9 cellular contexts compared by ENCODE assay signal in the genomic region with DNA sequence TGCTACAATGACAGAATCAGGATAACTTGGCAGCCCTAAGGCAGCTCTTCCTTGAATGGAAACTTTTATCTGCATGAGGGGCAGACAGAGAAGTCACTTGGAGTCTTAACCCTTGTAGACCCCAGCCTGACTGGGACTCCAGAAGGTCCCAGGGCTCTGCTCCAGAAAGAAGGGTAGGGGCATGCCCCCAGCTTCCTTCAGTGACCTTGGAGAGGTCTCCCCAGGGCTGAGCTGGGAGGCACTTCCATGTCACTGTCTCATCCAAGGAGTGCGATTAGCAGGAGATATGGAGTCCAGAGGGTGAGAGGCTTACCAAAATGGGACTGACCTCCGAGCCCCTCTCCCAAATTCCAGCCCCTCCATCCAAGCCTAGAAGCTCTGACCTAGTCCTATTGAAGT. TPM values are rescaled to one million over a fixed set of nuclear protein-coding genes. Genes with fewer than 3 reads are reported as not detected.
DNase-seq lines count a peak whose midpoint lies in the region; ATAC-seq and TF ChIP-seq lines count a peak whose summit lies in the region.
"Had no signal": no experiment of that assay in that cellular context is flagged by ENCODE, and none has a peak within 500 bp of the region (broad histone marks: within the 10 kb centered on the region; RNA-seq: fewer than 3 reads in every experiment).

No MANE protein-coding gene starts in this region.

- no peaks in the 10 kb centered on the region for H3K27me3 ChIP-seq in heart right ventricle
- H3K27me3 ChIP-seq in lung (ENCODE audit: control insufficient read depth, insufficient read depth): no peaks in the 10 kb centered on the region
- H3K27me3 ChIP-seq in uterus: no peaks in the 10 kb centered on the region

- H3K9me3 ChIP-seq in heart right ventricle (no peaks in the 10 kb centered on the region), lung (ENCODE audit: control insufficient read depth in 2 of 2, insufficient read depth in 1 of 2, low read length in 1 of 2) (no peaks in the 10 kb centered on the region), uterus (no peaks in the 10 kb centered on the region)

- peak overlapping the region; percentile 76 for H3K27ac Mint-ChIP-seq in activated T-helper 2 cell treated with anti-CD3 and anti-CD28 coated beads, Interferon-gamma antibody, Interleukin-2, Interleukin-4, amounts not matched to agents 10 μg/mL and 5 μg/mL and 100 μg/mL, durations not matched to agents 14 hours and 24 hours and 36 hours

- H3K4me1 ChIP-seq in heart right ventricle (peaks cover 11 to 71% (median 56%) of the 10 kb centered on the region in 9 donors), lung (ENCODE audit: control insufficient read depth in 2 of 2, insufficient read depth in 2 of 2, low read length in 2 of 2) (peaks cover 4 to 26% of the 10 kb centered on the region in 2 donors), uterus (peaks cover 5% of the 10 kb centered on the region in 2 donors)

- no peaks in the 10 kb centered on the region for H3K27me3 Mint-ChIP-seq in activated T-helper 2 cell treated with anti-CD3 and anti-CD28 coated beads, Interferon-gamma antibody, Interleukin-2, Interleukin-4, amounts not matched to agents 10 μg/mL and 5 μg/mL and 100 μg/mL, durations not matched to agents 14 hours and 24 hours and 36 hours (ENCODE audit: low read depth)

- ATAC-seq in heart right ventricle (no peak), Right ventricle myocardium superior (ENCODE audit: poor library complexity) (no peak), lung (ENCODE audit: insufficient read depth, low FRiP score) (no peak), GM19395 (IDR thresholded peaks at IDR 0.05; ENCODE audit: unreplicated experiment) (no peak)

- peaks cover 80% of the 10 kb centered on the region for H3K36me3 Mint-ChIP-seq in activated T-helper 2 cell treated with anti-CD3 and anti-CD28 coated beads, Interferon-gamma antibody, Interleukin-2, Interleukin-4, amounts not matched to agents 10 μg/mL and 5 μg/mL and 100 μg/mL, durations not matched to agents 14 hours and 24 hours and 36 hours (ENCODE audit: low read depth)

- no peak for TF ChIP-seq POLR2A in uterus (IDR thresholded peaks at IDR 0.05)

- DNase-seq in heart right ventricle: no peak
- DNase-seq in Right ventricle myocardium superior: no peak
- DNase-seq in activated T-helper 2 cell treated with anti-CD3 and anti-CD28 coated beads, Interferon-gamma antibody, Interleukin-2, Interleukin-4, amounts not matched to agents 10 μg/mL and 5 μg/mL and 100 μg/mL, durations not matched to agents 14 hours and 24 hours and 36 hours (ENCODE audit: low spot score): no peak
- no peak for DNase-seq in lung (ENCODE audit: low spot score)
- no peak for DNase-seq in uterus
- no peak for DNase-seq in OCI-M2 (lab: John Stamatoyannopoulos, UW; ENCODE audit: unreplicated experiment)
- DNase-seq in stimulated activated CD4-positive, alpha-beta T cell treated with anti-CD3 and anti-CD28 coated beads, Interleukin-2, amount 100 ng/mL, for 24 hours: no peak
- DNase-seq: cerebellar nuclear complex had no signal

- peaks cover 68% of the 10 kb centered on the region for H3K4me1 Mint-ChIP-seq in activated T-helper 2 cell treated with anti-CD3 and anti-CD28 coated beads, Interferon-gamma antibody, Interleukin-2, Interleukin-4, amounts not matched to agents 10 μg/mL and 5 μg/mL and 100 μg/mL, durations not matched to agents 14 hours and 24 hours and 36 hours (ENCODE audit: low read depth)

- no peak for TF ChIP-seq CTCF in heart right ventricle (IDR thresholded peaks at IDR 0.05)
- TF ChIP-seq CTCF in lung (IDR thresholded peaks at IDR 0.05; ENCODE audit: control extremely low read depth, extremely low read depth): no peak
- no peak for TF ChIP-seq CTCF in uterus (IDR thresholded peaks at IDR 0.05)

- H3K4me3 Mint-ChIP-seq in activated T-helper 2 cell treated with anti-CD3 and anti-CD28 coated beads, Interferon-gamma antibody, Interleukin-2, Interleukin-4, amounts not matched to agents 10 μg/mL and 5 μg/mL and 100 μg/mL, durations not matched to agents 14 hours and 24 hours and 36 hours (ENCODE audit: low read depth): peak overlapping the region; percentile 14

- H3K9me3 Mint-ChIP-seq in activated T-helper 2 cell treated with anti-CD3 and anti-CD28 coated beads, Interferon-gamma antibody, Interleukin-2, Interleukin-4, amounts not matched to agents 10 μg/mL and 5 μg/mL and 100 μg/mL, durations not matched to agents 14 hours and 24 hours and 36 hours: no peaks in the 10 kb centered on the region

- intact Hi-C loops in heart right ventricle (cut with DNase I) (no loop called here), Right ventricle myocardium superior (cut with DNase I) (no loop called here), uterus (cut with DNase I; ENCODE audit: low total_unique reads) (no loop called here)
- intact Hi-C loops in activated T-helper 2 cell treated with anti-CD3 and anti-CD28 coated beads, Interferon-gamma antibody, Interleukin-2, Interleukin-4, amounts not matched to agents 10 μg/mL and 5 μg/mL and 100 μg/mL, durations not matched to agents 14 hours and 24 hours and 36 hours (cut with micrococcal nuclease): loop anchor here (5.0 kb wide), 1 partner anchor 49 kb away; no protein-coding TSS in a partner anchor

- H3K4me3 ChIP-seq in heart right ventricle (no peak overlapping the region), lung (no peak overlapping the region), uterus (no peak overlapping the region)

- peak overlapping the region in 9 of 10 donors; percentile 54 to 75 (median 65) for H3K27ac ChIP-seq in heart right ventricle
- H3K27ac ChIP-seq in lung (ENCODE audit: low read depth in 1 of 2, low read length in 1 of 2): peak overlapping the region; percentile 4 to 15
- H3K27ac ChIP-seq in uterus: peak overlapping the region; percentile 76 to 77

- H3K36me3 ChIP-seq in heart right ventricle (peaks cover 0 to 13% (median 0%) of the 10 kb centered on the region in 9 donors), lung (ENCODE audit: control insufficient read depth in 2 of 2, insufficient read depth in 2 of 2, low read length in 2 of 2) (peaks cover 0 to 4% of the 10 kb centered on the region in 2 donors), uterus (no peaks in the 10 kb centered on the region)

- 52 to 59% methylated on average over 2 of the region's 2 CpGs for WGBS in heart right ventricle, 2 donors
- WGBS in lung, 2 donors: 79 to 87% methylated on average over 2 of the region's 2 CpGs

RNA-seq across cellular contexts. Expression of gene NLRC5, which starts 3.4 kb away (rescaled TPM):
- 10 to 100 TPM in 8 of 10 donors, 1 to 10 TPM in 2; 7.5 to 49.6 (median 13.5) TPM for total RNA-seq in heart right ventricle
- polyA plus RNA-seq in heart right ventricle: 10 to 100 TPM in 1 of 2 donors, 1 to 10 TPM in 1; 6.2 to 26.0 TPM
- total RNA-seq in Right ventricle myocardium superior: 9.9 TPM
- 166 and 169 TPM in 2 replicates for total RNA-seq in activated T-helper 2 cell treated with anti-CD3 and anti-CD28 coated beads, Interferon-gamma antibody, Interleukin-2, Interleukin-4, amounts not matched to agents 10 μg/mL and 5 μg/mL and 100 μg/mL, durations not matched to agents 14 hours and 24 hours and 36 hours
- total RNA-seq in lung: 10 to 100 TPM; 24.3 to 46.4 TPM
- 10 to 100 TPM; 23.9 to 37.9 TPM for polyA plus RNA-seq in lung
- 10 to 100 TPM; 14.9 to 77.0 (median 23.9) TPM for total RNA-seq in uterus

RNA-seq across cellular contexts. Expression of gene CETP, which starts 24.2 kb away (rescaled TPM):
- total RNA-seq in heart right ventricle: 1 to 10 TPM in 1 of 10 donors, under 1 TPM in 6, not detected in 3; 0.17 to 2.1 (median 0.31) TPM
- polyA plus RNA-seq in heart right ventricle: under 1 TPM; 0.15 to 0.32 TPM
- 0.24 TPM for total RNA-seq in Right ventricle myocardium superior
- total RNA-seq in activated T-helper 2 cell treated with anti-CD3 and anti-CD28 coated beads, Interferon-gamma antibody, Interleukin-2, Interleukin-4, amounts not matched to agents 10 μg/mL and 5 μg/mL and 100 μg/mL, durations not matched to agents 14 hours and 24 hours and 36 hours: not detected in 2 replicates
- total RNA-seq in lung: 1 to 10 TPM in 1 of 2 donors, under 1 TPM in 1; 0.71 to 8.4 TPM
- under 1 TPM; 0.72 to 0.94 TPM for polyA plus RNA-seq in lung
- total RNA-seq in uterus: 1 to 10 TPM in 1 of 4 donors, under 1 TPM in 1, not detected in 2; 0.58 to 2.8 TPM

RNA-seq across cellular contexts. Expression of gene HERPUD1, which starts 54.0 kb away (rescaled TPM):
- total RNA-seq in heart right ventricle (100 to 1,000 TPM; 107 to 175 (median 128) TPM), Right ventricle myocardium superior (105 TPM), lung (100 to 1,000 TPM; 159 to 219 TPM), uterus (100 to 1,000 TPM in 3 of 4 donors, 10 to 100 TPM in 1; 51.5 to 136 (median 112) TPM)
- polyA plus RNA-seq in heart right ventricle (100 to 1,000 TPM in 1 of 2 donors, 10 to 100 TPM in 1; 29.6 to 151 TPM), lung (100 to 1,000 TPM in 1 of 2 donors, 10 to 100 TPM in 1; 70.5 to 128 TPM)
- 172 and 175 TPM in 2 replicates for total RNA-seq in activated T-helper 2 cell treated with anti-CD3 and anti-CD28 coated beads, Interferon-gamma antibody, Interleukin-2, Interleukin-4, amounts not matched to agents 10 μg/mL and 5 μg/mL and 100 μg/mL, durations not matched to agents 14 hours and 24 hours and 36 hours

Comparison
In these comparisons a context has a peak if more than half of its experiments do, and no peak if none do; other contexts are left out.
1. H3K27ac ChIP-seq: peak in every context shown above with its lines; median percentile 76 in uterus; 65 in heart right ventricle; 10 in lung.